In the genomic region with DNA sequence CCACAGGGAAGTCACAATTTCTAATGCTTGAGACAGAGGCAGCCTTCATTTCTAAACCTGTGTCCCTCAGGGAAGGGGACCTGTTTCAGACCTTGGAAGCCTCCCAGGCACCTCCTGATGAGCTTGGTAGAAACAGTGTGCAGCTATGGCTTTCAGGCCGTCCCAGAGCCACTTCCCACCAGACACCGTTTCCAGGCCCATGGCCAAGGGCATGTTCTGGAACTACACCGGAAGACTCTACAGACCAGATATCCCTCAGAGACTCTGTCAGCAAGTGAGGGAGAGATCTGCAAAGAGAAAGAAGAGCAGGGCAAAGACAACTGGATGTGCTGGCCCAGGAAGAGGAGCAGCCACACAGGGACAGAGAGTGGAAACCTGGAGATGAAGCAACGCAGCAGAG, we compare ENCODE assay signal across 28 cellular contexts.
A peak's percentile ranks its signal among the peaks of the same experiment; 100 is the strongest.
DNase-seq lines count a peak whose midpoint lies in the region; ATAC-seq and TF ChIP-seq lines count a peak whose summit lies in the region.
"Had no signal": no experiment of that assay in that cellular context is flagged by ENCODE, and none has a peak within 500 bp of the region (broad histone marks: within the 10 kb centered on the region; RNA-seq: fewer than 3 reads in every experiment).

No MANE protein-coding gene starts in this region.

- H3K36me3 ChIP-seq in RWPE2 (ENCODE audit: low read depth): no peaks in the 10 kb centered on the region
- H3K36me3 ChIP-seq: esophagus squamous epithelium, pancreas had no signal

- no peaks in the 10 kb centered on the region for H3K4me1 ChIP-seq in RWPE2 (ENCODE audit: insufficient read depth, poor library complexity, severe bottlenecking)
- H3K4me1 ChIP-seq: pancreas had no signal

- DNase-seq in RWPE2 (ENCODE audit: low spot score): peak; percentile 38
- DNase-seq in left ventricle myocardium superior: peak; percentile 59
- peak; percentile 32 for DNase-seq in sciatic nerve (ENCODE audit: low spot score)
- no peak for DNase-seq in HuH-7 (ENCODE audit: low spot score)
- DNase-seq in DMS153 treated with DMSO at 0.1 percent for 48 hours (lab: John Stamatoyannopoulos, UW; ENCODE audit: unreplicated experiment): no peak
- DNase-seq: activated CD4-positive, alpha-beta T cell treated with anti-CD3 and anti-CD28 coated beads for 36 hours; activated CD8-positive, alpha-beta memory T cell treated with anti-CD3 and anti-CD28 coated beads, Interleukin-2, amount 50 U/mL, for 48 hours; activated CD8-positive, alpha-beta T cell treated with anti-CD3 and anti-CD28 coated beads for 36 hours; activated naive CD8-positive, alpha-beta T cell treated with anti-CD3 and anti-CD28 coated beads, Interleukin-2, amount 10 ng/mL, durations not matched to agents 7 days and 5 days; Caco-2; esophagus squamous epithelium; foreskin melanocyte; HCEC 1CT; Karpas-422; left colon; mesendoderm; NCI-H1436; NCI-H2081 treated with DMSO at 0.1 percent for 48 hours; NCI-H226; NCI-H69; SIG-M5; stimulated activated CD4-positive, alpha-beta T cell treated with anti-CD3 and anti-CD28 coated beads, Interleukin-4, amount 100 ng/mL, for 1 hour; SW 1271 had no signal

- intact Hi-C loops in left ventricle myocardium superior (cut with micrococcal nuclease) (no loop called here), sciatic nerve (cut with DNase I) (no loop called here)

- TF ChIP-seq CTCF in RWPE2 (IDR thresholded peaks at IDR 0.05; ENCODE audit: poor library complexity, severe bottlenecking): no peak

- no peaks in the 10 kb centered on the region for H3K27me3 ChIP-seq in RWPE2 (ENCODE audit: insufficient read depth, poor library complexity, severe bottlenecking)
- H3K27me3 ChIP-seq: hepatocyte, pancreas had no signal

- no peak overlapping the region for H3K4me3 ChIP-seq in RWPE2 (ENCODE audit: severe bottlenecking)
- H3K4me3 ChIP-seq: esophagus squamous epithelium, hepatocyte, pancreas had no signal

- H3K9me3 ChIP-seq in RWPE2 (ENCODE audit: severe bottlenecking): no peaks in the 10 kb centered on the region
- H3K9me3 ChIP-seq: Caco-2, esophagus squamous epithelium, pancreas had no signal

- ATAC-seq in RWPE2 (ENCODE audit: low read depth) (no peak), left ventricle myocardium superior (peak; percentile 86), sciatic nerve (no peak), HG02970 (IDR thresholded peaks at IDR 0.05; ENCODE audit: low FRiP score, unreplicated experiment) (no peak)
- ATAC-seq: activated CD4-positive, alpha-beta T cell treated with anti-CD3 and anti-CD28 coated beads for 36 hours; activated CD8-positive, alpha-beta T cell treated with anti-CD3 and anti-CD28 coated beads for 36 hours; activated T-helper 17 cell treated with anti-CD3 and anti-CD28 coated beads, Interleukin-2, amount 50 U/mL, for 72 hours; left colon; pancreas had no signal

- H3K27ac ChIP-seq in RWPE2 (ENCODE audit: poor library complexity, severe bottlenecking): no peak overlapping the region
- H3K27ac ChIP-seq in cingulate gyrus (ENCODE audit: low read depth, low read length): peak overlapping the region; percentile 91
- H3K27ac ChIP-seq: esophagus squamous epithelium, hepatocyte, pancreas had no signal

Comparison
In these comparisons a context has a peak if more than half of its experiments do, and no peak if none do; other contexts are left out.
1. DNase-seq: peak in RWPE2 (single experiment), left ventricle myocardium superior (single experiment) and sciatic nerve (single experiment); none in HuH-7 (single experiment) and DMS153 treated with DMSO at 0.1 percent for 48 hours (single experiment).